1 cellular context compared by ENCODE assay signal in genomic region chr16:30112197-30113030, GRCh38.
TF ChIP-seq lines count a peak whose summit lies in the region.

No MANE protein-coding gene starts in this region.

TF ChIP-seq in GM12891, 5 proteins besides CTCF, POLR2A, EP300 and RAD21 (continued from another document):
- TF ChIP-seq PAX5 (IDR thresholded peaks at IDR 0.05; ENCODE audit: insufficient read depth, low read length, severe bottlenecking) (no peak), SPI1 (IDR thresholded peaks at IDR 0.05; ENCODE audit: low read depth, low read length) (no peak)
